Comparison of ENCODE assay signal across 10 cellular contexts in genomic region chr10:112811741-112812551, GRCh38.
DNase-seq lines count a peak whose midpoint lies in the region; ATAC-seq and TF ChIP-seq lines count a peak whose summit lies in the region.
"Had no signal": no experiment of that assay in that cellular context is flagged by ENCODE, and none has a peak within 500 bp of the region (broad histone marks: within the 10 kb centered on the region; RNA-seq: fewer than 3 reads in every experiment).

No MANE protein-coding gene starts in this region.

- no peaks in the 10 kb centered on the region for H3K9me3 ChIP-seq in neural progenitor cell (ENCODE audit: low read depth)

- no peaks in the 10 kb centered on the region for H4K20me1 ChIP-seq in neural progenitor cell (ENCODE audit: low read depth)

- peaks cover 51% of the 10 kb centered on the region for H3K4me1 ChIP-seq in neural progenitor cell

- H3K79me2 ChIP-seq in neural progenitor cell (ENCODE audit: low read depth) = no peaks in the 10 kb centered on the region

- H3K27me3 Mint-ChIP-seq in neural progenitor cell (ENCODE audit: insufficient read depth, low read depth) = peaks cover 10% of the 10 kb centered on the region
- H3K27me3 Mint-ChIP-seq in T-cell = no peaks in the 10 kb centered on the region

- H3K36me3 Mint-ChIP-seq in neural progenitor cell (no peaks in the 10 kb centered on the region), T-cell (peaks cover 55% of the 10 kb centered on the region)

- CTCF ChIA-PET in T-cell (lab: Charles Lee) = no interaction called here

- peak; percentile 90 for DNase-seq in AG20443 (ENCODE audit: low spot score)
- DNase-seq in NCI-H526 treated with DMSO at 0.1 percent for 48 hours (lab: John Stamatoyannopoulos, UW) = peak; percentile 61
- peak; percentile 54 for DNase-seq in neural progenitor cell (ENCODE audit: low spot score)
- DNase-seq in T-cell = no peak
- DNase-seq in stimulated activated naive CD4-positive, alpha-beta T cell (lab: John Stamatoyannopoulos, UW) = no peak
- DNase-seq in GM10266 (ENCODE audit: extremely low spot score) = no peak
- no peak for DNase-seq in NCI-H774 (lab: John Stamatoyannopoulos, UW)
- DNase-seq: activated gamma-delta T cell treated with Interleukin-2 at 50 U/mL for 16 hours had no signal

- H3K27ac ChIP-seq in neural progenitor cell = no peak overlapping the region

- POLR2A ChIA-PET in T-cell (lab: Charles Lee) = no interaction called here

- no peak for TF ChIP-seq CTCF in neural progenitor cell (IDR thresholded peaks at IDR 0.05)
- TF ChIP-seq CTCF in GM10266 (IDR thresholded peaks at IDR 0.05; ENCODE audit: control insufficient read depth, insufficient read depth, low read depth, missing control alignments) = no peak

- H3K36me3 ChIP-seq in neural progenitor cell = no peaks in the 10 kb centered on the region

- H3K27ac Mint-ChIP-seq in neural progenitor cell = no peak overlapping the region
- H3K27ac Mint-ChIP-seq in T-cell = no peak overlapping the region

- H3K4me2 ChIP-seq in neural progenitor cell = peak overlapping the region; percentile 37

- H3K4me3 Mint-ChIP-seq in neural progenitor cell (no peak overlapping the region), T-cell (no peak overlapping the region)

- no peak overlapping the region for H2AFZ ChIP-seq in neural progenitor cell (replicated peaks)

- no peak overlapping the region for H3K4me3 ChIP-seq in neural progenitor cell
- H3K4me3 ChIP-seq: skin epidermis had no signal

- peaks cover 67% of the 10 kb centered on the region for H3K4me1 Mint-ChIP-seq in neural progenitor cell
- H3K4me1 Mint-ChIP-seq in T-cell = no peaks in the 10 kb centered on the region

- ATAC-seq in esophagus mucosa (peak; percentile 89), T-cell (replicated peaks in 1 of 4) (no peak)

- no peak overlapping the region for H3K9ac ChIP-seq in neural progenitor cell

- H3K27me3 ChIP-seq in neural progenitor cell = no peaks in the 10 kb centered on the region

- H3K9me3 Mint-ChIP-seq in neural progenitor cell (no peaks in the 10 kb centered on the region), T-cell (no peaks in the 10 kb centered on the region)

- H3F3A ChIP-seq in neural progenitor cell (ENCODE audit: low read depth) = peaks cover 42% of the 10 kb centered on the region

Comparison
In these comparisons a context has a peak if more than half of its experiments do, and no peak if none do; other contexts are left out.
1. DNase-seq: peak in AG20443 (single experiment), NCI-H526 treated with DMSO at 0.1 percent for 48 hours (single experiment) and neural progenitor cell (single experiment); none in T-cell (0 of 34), stimulated activated naive CD4-positive, alpha-beta T cell (0 of 6), GM10266 (single experiment) and NCI-H774 (single experiment).